Comparison of ENCODE assay signal across 34 cellular contexts in the genomic region with DNA sequence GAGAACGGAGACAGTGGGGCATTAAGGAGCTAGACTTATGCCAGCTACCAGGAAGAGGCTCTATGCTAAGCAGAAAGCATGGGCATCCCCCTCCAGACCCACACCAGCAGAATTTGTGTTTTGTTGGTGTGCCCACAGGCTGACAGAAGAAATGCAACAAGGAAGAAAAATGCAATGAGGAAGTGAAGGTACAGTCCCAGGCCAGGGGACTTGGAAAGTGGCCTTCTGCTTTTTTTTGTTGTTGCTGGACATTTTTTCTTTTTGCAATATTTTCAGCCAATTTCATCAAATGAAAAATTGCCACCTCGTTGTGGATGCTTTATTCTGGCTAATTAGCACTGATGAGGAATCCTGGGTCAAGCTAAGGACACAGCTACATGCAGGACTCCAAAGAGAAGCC.
"Had no signal": no experiment of that assay in that cellular context is flagged by ENCODE, and none has a peak within 500 bp of the region (broad histone marks: within the 10 kb centered on the region; RNA-seq: fewer than 3 reads in every experiment).

No MANE protein-coding gene starts in this region.

- H3K36me3 ChIP-seq: ascending aorta, cardiac muscle cell, MG63, Peyer's patch, SJSA1, WERI-Rb-1 had no signal

- H3K9me3 ChIP-seq: ascending aorta, MG63, Peyer's patch, SJSA1, SK-N-SH had no signal

- H3K27me3 ChIP-seq: ascending aorta, MG63, Peyer's patch, SJSA1 had no signal

- H3K4me1 ChIP-seq: ascending aorta, Peyer's patch, SJSA1 had no signal

- ATAC-seq: activated CD8-positive, alpha-beta T cell treated with anti-CD3 and anti-CD28 coated beads, Interleukin-2, amount 10 ng/mL, durations not matched to agents 7 days and 5 days; K562; PC-3 had no signal

- DNase-seq: activated CD4-positive, alpha-beta T cell treated with anti-CD3 and anti-CD28 coated beads, Interleukin-2, amount 10 ng/mL, durations not matched to agents 7 days and 5 days; activated CD4-positive, alpha-beta T cell treated with anti-CD3 and anti-CD28 coated beads, Interleukin-2, amount 50 U/mL, for 48 hours; activated CD4-positive, CD25-positive, alpha-beta regulatory T cell; activated CD8-positive, alpha-beta T cell treated with anti-CD3 and anti-CD28 coated beads, Interleukin-2, amount 10 ng/mL, durations not matched to agents 7 days and 5 days; activated gamma-delta T cell; activated naive CD4-positive, alpha-beta T cell treated with Interleukin-2 at 50 U/mL for 16 hours; activated naive CD8-positive, alpha-beta T cell treated with anti-CD3 and anti-CD28 coated beads, Interleukin-2, amount 10 ng/mL, durations not matched to agents 7 days and 5 days; activated T-cell treated with anti-CD3 and anti-CD28 coated beads, Interleukin-2, amount 50 U/mL, for 24 hours; amygdala; IMR-90; Karpas-422; MG63; NCI-H1048; NCI-H1105 treated with DMSO at 0.1 percent for 48 hours; NCI-H1436; NCI-H1694; NCI-H2029; NCI-H345; NCI-H524 treated with DMSO at 0.1 percent for 48 hours; NK-92 treated with Interleukin-12 subunit alpha and Interleukin-12 subunit beta, amount 100 ng/mL, for 24 hours; PC-3; Peyer's patch; RPMI8226; SHP77 treated with DMSO at 0.1 percent for 48 hours; SK-N-SH; SW 1271; T-helper 1 cell; T-helper 2 cell; T-helper 9 cell; WERI-Rb-1 had no signal

- H3K4me2 ChIP-seq: SK-N-SH had no signal

- H3K4me3 ChIP-seq: ascending aorta, cardiac muscle cell, K562, MG63, Peyer's patch, SJSA1 had no signal

- H3K9ac ChIP-seq: SK-N-SH had no signal

- H3K27ac ChIP-seq: ascending aorta, cardiac muscle cell, Peyer's patch, SJSA1, WERI-Rb-1 had no signal
